10 cellular contexts compared by ENCODE assay signal in genomic region chr21:45293726-45294401, GRCh38. TPM values are rescaled to one million over a fixed set of nuclear protein-coding genes. Genes with fewer than 3 reads are reported as not detected.
A peak's percentile ranks its signal among the peaks of the same experiment; 100 is the strongest.
DNase-seq lines count a peak whose midpoint lies in the region; TF ChIP-seq lines count a peak whose summit lies in the region.
"Had no signal": no experiment of that assay in that cellular context is flagged by ENCODE, and none has a peak within 500 bp of the region (broad histone marks: within the 10 kb centered on the region; RNA-seq: fewer than 3 reads in every experiment).

No MANE protein-coding gene starts in this region.

- TF ChIP-seq CTCF in fibroblast of pulmonary artery (IDR thresholded peaks at IDR 0.05; ENCODE audit: low read length, missing control alignments) (no peak), nephron (IDR thresholded peaks at IDR 0.05; ENCODE audit: unreplicated experiment in 3 of 3) (no peak)

- H3K27me3 Mint-ChIP-seq in activated T-cell treated with anti-CD3 and anti-CD28 coated beads, Interleukin-2, amount 50 U/mL, for 24 hours: no peaks in the 10 kb centered on the region
- H3K27me3 Mint-ChIP-seq in nephron (ENCODE audit: low read depth): peaks cover 5% of the 10 kb centered on the region
- H3K27me3 Mint-ChIP-seq: activated naive CD4-positive, alpha-beta T cell treated with anti-CD3 and anti-CD28 coated beads, Interleukin-2, amount 50 U/mL, for 24 hours; stimulated activated naive CD8-positive, alpha-beta T cell treated with anti-CD3 and anti-CD28 coated beads, Interleukin-15, Interleukin-2, amounts not matched to agents 100 ng/mL and 50 ng/mL, for 24 hours had no signal

- H3K4me3 Mint-ChIP-seq in activated T-cell treated with anti-CD3 and anti-CD28 coated beads, Interleukin-2, amount 50 U/mL, for 24 hours: no peak overlapping the region
- peak overlapping the region; percentile 61 to 69 (median 66) for H3K4me3 Mint-ChIP-seq in nephron
- H3K4me3 Mint-ChIP-seq: stimulated activated naive CD8-positive, alpha-beta T cell treated with anti-CD3 and anti-CD28 coated beads, Interleukin-15, Interleukin-2, amounts not matched to agents 100 ng/mL and 50 ng/mL, for 24 hours had no signal

- peak overlapping the region; percentile 16 for H3K4me3 ChIP-seq in fibroblast of pulmonary artery (replicated peaks; ENCODE audit: low read depth, low read length)

- no peaks in the 10 kb centered on the region for H3K9me3 Mint-ChIP-seq in activated T-cell treated with anti-CD3 and anti-CD28 coated beads, Interleukin-2, amount 50 U/mL, for 24 hours
- H3K9me3 Mint-ChIP-seq in nephron: peaks cover 2% of the 10 kb centered on the region
- H3K9me3 Mint-ChIP-seq: activated naive CD4-positive, alpha-beta T cell treated with anti-CD3 and anti-CD28 coated beads, Interleukin-2, amount 50 U/mL, for 24 hours; stimulated activated naive CD8-positive, alpha-beta T cell treated with anti-CD3 and anti-CD28 coated beads, Interleukin-15, Interleukin-2, amounts not matched to agents 100 ng/mL and 50 ng/mL, for 24 hours had no signal

- H3K27ac Mint-ChIP-seq in activated T-cell treated with anti-CD3 and anti-CD28 coated beads, Interleukin-2, amount 50 U/mL, for 24 hours: no peak overlapping the region
- H3K27ac Mint-ChIP-seq in nephron: peak overlapping the region; percentile 90 to 98 (median 93)
- H3K27ac Mint-ChIP-seq: activated naive CD4-positive, alpha-beta T cell treated with anti-CD3 and anti-CD28 coated beads, Interleukin-2, amount 50 U/mL, for 24 hours; stimulated activated naive CD8-positive, alpha-beta T cell treated with anti-CD3 and anti-CD28 coated beads, Interleukin-15, Interleukin-2, amounts not matched to agents 100 ng/mL and 50 ng/mL, for 24 hours had no signal

- no peaks in the 10 kb centered on the region for H3K36me3 Mint-ChIP-seq in activated T-cell treated with anti-CD3 and anti-CD28 coated beads, Interleukin-2, amount 50 U/mL, for 24 hours (ENCODE audit: low read depth)
- H3K36me3 Mint-ChIP-seq in nephron (ENCODE audit: low read depth): peaks cover 7% of the 10 kb centered on the region

- peaks cover 28% of the 10 kb centered on the region for H3K4me1 Mint-ChIP-seq in activated T-cell treated with anti-CD3 and anti-CD28 coated beads, Interleukin-2, amount 50 U/mL, for 24 hours (ENCODE audit: low read depth)
- H3K4me1 Mint-ChIP-seq in nephron: peaks cover 66% of the 10 kb centered on the region

- peak; percentile 26 for DNase-seq in activated T-cell treated with anti-CD3 and anti-CD28 coated beads, Interleukin-2, amount 50 U/mL, for 24 hours
- no peak for DNase-seq in activated T-cell treated with anti-CD3 and anti-CD28 coated beads for 4 hours
- DNase-seq in fibroblast of pulmonary artery (ENCODE audit: low read depth): no peak
- peak; percentile 50 for DNase-seq in ureter (ENCODE audit: low spot score)
- no peak for DNase-seq in islet precursor cell
- DNase-seq in cortex of kidney (lab: John Stamatoyannopoulos, UW): no peak
- DNase-seq in NCI-H510A (lab: John Stamatoyannopoulos, UW): no peak

RNA-seq across cellular contexts. Expression of gene POFUT2, which starts 6.2 kb away (rescaled TPM):
- total RNA-seq in ureter: 42.6 TPM

Comparison
In these comparisons a context has a peak if more than half of its experiments do, and no peak if none do; other contexts are left out.
1. DNase-seq: peak in activated T-cell treated with anti-CD3 and anti-CD28 coated beads, Interleukin-2, amount 50 U/mL, for 24 hours (single experiment) and ureter (single experiment); none in activated T-cell treated with anti-CD3 and anti-CD28 coated beads for 4 hours (single experiment), fibroblast of pulmonary artery (single experiment), islet precursor cell (single experiment), cortex of kidney (single experiment) and NCI-H510A (single experiment).